ENCODE assay signal across 27 cellular contexts in the genomic region with DNA sequence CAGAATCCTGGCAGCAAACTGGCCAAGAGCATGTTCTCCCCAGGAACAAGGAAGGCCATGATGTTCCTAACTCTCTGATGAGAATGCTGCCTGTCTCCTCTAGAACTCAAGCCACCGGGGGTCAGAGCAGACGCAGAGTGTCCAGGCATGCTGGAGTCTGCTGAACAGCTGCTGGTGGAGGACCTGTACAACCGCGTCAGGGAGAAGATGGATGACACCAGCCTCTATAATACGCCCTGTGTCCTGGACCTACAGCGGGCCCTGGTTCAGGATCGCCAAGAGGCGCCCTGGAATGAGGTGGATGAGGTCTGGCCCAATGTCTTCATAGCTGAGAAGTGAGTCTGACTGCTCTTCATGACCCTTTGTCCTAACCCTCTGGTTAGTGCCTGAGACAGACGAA. TPM values are rescaled to one million over a fixed set of nuclear protein-coding genes. Genes with fewer than 3 reads are reported as not detected.
DNase-seq lines count a peak whose midpoint lies in the region; ATAC-seq, FAIRE-seq and TF ChIP-seq lines count a peak whose summit lies in the region.
"Had no signal": no experiment of that assay in that cellular context is flagged by ENCODE, and none has a peak within 500 bp of the region (broad histone marks: within the 10 kb centered on the region; RNA-seq: fewer than 3 reads in every experiment).

No MANE protein-coding gene starts in this region.

- CTCF ChIA-PET in H1 (lab: Charles Lee; ENCODE audit: partially characterized antibody), result interaction anchor here (0.7 to 1.7 kb wide), 5 partner anchors 10 to 292 kb away, joined by 3 to 5 read pairs (median 4); no protein-coding TSS in a partner anchor

- H3K4me2 ChIP-seq in H1 (ENCODE audit: insufficient read depth in 1 of 2, low read depth in 2 of 2, low read length in 2 of 2), result no peak overlapping the region
- no peak overlapping the region for H3K4me2 ChIP-seq in neuronal stem cell (ENCODE audit: insufficient read depth, low read length, poor library complexity, severe bottlenecking)
- H3K4me2 ChIP-seq: A549; BLaER1 treated with 17β-estradiol and CSF1 and Interleukin-3, amounts not matched to agents 10 nM and 100 nM; GM23338 had no signal

- H3K4me1 ChIP-seq in heart left ventricle (peaks cover 0 to 26% (median 5%) of the 10 kb centered on the region in 12 donors), right cardiac atrium (ENCODE audit: control insufficient read depth, insufficient read depth, low read length) (no peaks in the 10 kb centered on the region), H1 (replicated peaks in 1 of 4; ENCODE audit: control insufficient read depth in 3 of 4, insufficient read depth in 4 of 4, low read length in 3 of 4) (peaks cover 0 to 13% (median 3%) of the 10 kb centered on the region in 4 experiments; a peak in 5 of 7 replicates), neuronal stem cell (ENCODE audit: control insufficient read depth in 2 of 2, insufficient read depth in 1 of 2, low read depth in 1 of 2, low read length in 2 of 2) (peaks cover 0 to 14% of the 10 kb centered on the region in 2 donors), gastrocnemius medialis (peaks cover 11 to 31% of the 10 kb centered on the region in 2 donors)
- H3K4me1 ChIP-seq: A549, BE2C, HAP-1 had no signal

- H3K36me3 ChIP-seq in heart left ventricle (peaks cover 0 to 90% (median 31%) of the 10 kb centered on the region in 9 donors), H1 (ENCODE audit: control insufficient read depth in 2 of 4, insufficient read depth in 4 of 4, low read length in 3 of 4) (no peaks in the 10 kb centered on the region), neuronal stem cell (replicated peaks in 1 of 2; ENCODE audit: control insufficient read depth in 2 of 2, insufficient read depth in 2 of 2, low read length in 2 of 2) (no peaks in the 10 kb centered on the region), gastrocnemius medialis (peaks cover 0 to 47% of the 10 kb centered on the region in 2 donors)
- H3K36me3 ChIP-seq: BE2C; BLaER1 treated with 17β-estradiol and CSF1 and Interleukin-3, amounts not matched to agents 10 nM and 100 nM; HAP-1 had no signal

- no peak overlapping the region for H3K4me3 ChIP-seq in heart left ventricle
- H3K4me3 ChIP-seq in right cardiac atrium (ENCODE audit: low read length), result no peak overlapping the region
- no peak overlapping the region for H3K4me3 ChIP-seq in H1 (ENCODE audit: extremely low read depth in 1 of 4, insufficient read depth in 2 of 4, low read depth in 3 of 4, low read length in 4 of 4)
- H3K4me3 ChIP-seq in neuronal stem cell (ENCODE audit: low read length in 2 of 2), result no peak overlapping the region
- no peak overlapping the region for H3K4me3 ChIP-seq in gastrocnemius medialis
- H3K4me3 ChIP-seq: A549; BLaER1 treated with 17β-estradiol and CSF1 and Interleukin-3, amounts not matched to agents 10 nM and 100 nM; GM23338; HAP-1 had no signal

- POLR2A ChIA-PET in H1 (lab: Charles Lee; ENCODE audit: partially characterized antibody), result interaction anchor here (1.5 kb wide), 1 partner anchor 103 kb away, joined by 5 read pairs; the partner anchor contains the start of gene POU2F1

- H2BK15ac ChIP-seq in H1 (ENCODE audit: low read length) (no peak overlapping the region), neuronal stem cell (ENCODE audit: low read length) (no peak overlapping the region)

- no peak for FAIRE-seq in H1 (lab: Jason Lieb, UNC)
- FAIRE-seq: A549, GM12891, GM18507, H54 had no signal

- H3K9ac ChIP-seq in H1 (replicated peaks in 1 of 4; ENCODE audit: extremely low read depth in 1 of 4, low read depth in 3 of 4, low read length in 3 of 4) (no peak overlapping the region), neuronal stem cell (ENCODE audit: low read depth, low read length, poor library complexity) (no peak overlapping the region)
- H3K9ac ChIP-seq: BLaER1 treated with 17β-estradiol and CSF1 and Interleukin-3, amounts not matched to agents 10 nM and 100 nM had no signal

- DNase-seq in heart left ventricle (no peak), right cardiac atrium (no peak), H1 (ENCODE audit: low read depth in 1 of 2, low spot score in 2 of 2) (no peak), neuronal stem cell (ENCODE audit: low spot score) (no peak), gastrocnemius medialis (no peak), NCI-H1436 (lab: John Stamatoyannopoulos, UW) (no peak), NCI-H69 (lab: John Stamatoyannopoulos, UW) (no peak)
- DNase-seq: 8988T; ACHN; AML-193; BE2C; Calu3; CD4-positive, alpha-beta T cell; CD8-positive, alpha-beta memory T cell; DMS53; DMS79 treated with DMSO at 0.1 percent for 48 hours; GF-D8; HFFc6 had no signal

- TF ChIP-seq POLR2A in heart left ventricle (IDR thresholded peaks at IDR 0.05) (no peak), H1 (IDR thresholded peaks at IDR 0.05; ENCODE audit: control extremely low read depth in 1 of 2, low read depth in 2 of 2, low read length in 2 of 2) (no peak), gastrocnemius medialis (IDR thresholded peaks at IDR 0.05) (no peak)

- H2AK5ac ChIP-seq in H1 (ENCODE audit: low read depth, low read length), result no peak overlapping the region
- H2AK5ac ChIP-seq in neuronal stem cell (ENCODE audit: low read depth, low read length), result no peak overlapping the region

- no peak for TF ChIP-seq RAD21 in H1 (IDR thresholded peaks at IDR 0.05 in 1 of 2, conservative IDR thresholded peaks at IDR 0.05 in 1 of 2; ENCODE audit: low read depth in 2 of 2, low read length in 2 of 2)

- H3K14ac ChIP-seq in H1 (ENCODE audit: insufficient read length), result no peak overlapping the region
- H3K14ac ChIP-seq in neuronal stem cell (ENCODE audit: low read length), result peak overlapping the region; percentile 3

- H2BK120ac ChIP-seq in H1 (replicated peaks; ENCODE audit: low read depth, low read length), result no peak overlapping the region
- H2BK120ac ChIP-seq in neuronal stem cell (ENCODE audit: low read depth, low read length), result no peak overlapping the region

- H3K27me3 ChIP-seq in heart left ventricle (peaks cover 0 to 11% (median 0%) of the 10 kb centered on the region in 9 donors), right cardiac atrium (ENCODE audit: control insufficient read depth, insufficient read depth) (no peaks in the 10 kb centered on the region), H1 (replicated peaks in 1 of 4; ENCODE audit: control insufficient read depth in 3 of 4, extremely low read depth in 1 of 4, insufficient read depth in 3 of 4, low read length in 3 of 4) (no peaks in the 10 kb centered on the region; a peak in 2 of 7 replicates), neuronal stem cell (ENCODE audit: control insufficient read depth in 3 of 3, insufficient read depth in 3 of 3, low read depth in 1 of 3, low read length in 3 of 3) (peaks cover 0 to 3% (median 2%) of the 10 kb centered on the region in 3 experiments), gastrocnemius medialis (no peaks in the 10 kb centered on the region)
- H3K27me3 ChIP-seq: BE2C had no signal

- no peak overlapping the region for H4K8ac ChIP-seq in H1 (ENCODE audit: extremely low read depth, insufficient read depth, low read length)
- no peak overlapping the region for H4K8ac ChIP-seq in neuronal stem cell (ENCODE audit: low read depth, low read length)

- ATAC-seq in heart left ventricle (peak in 3 of 4 donors; percentile 10 to 36 (median 33)), right cardiac atrium (no peak), gastrocnemius medialis (peak; percentile 18 to 28)
- ATAC-seq: A549, GM23338 had no signal

- H4K5ac ChIP-seq in H1 (ENCODE audit: insufficient read length, low read depth, low read length), result no peak overlapping the region

- H3K27ac ChIP-seq in heart left ventricle (no peak overlapping the region), right cardiac atrium (ENCODE audit: low read length) (no peak overlapping the region), H1 (ENCODE audit: low read depth, low read length) (no peak overlapping the region), neuronal stem cell (replicated peaks; ENCODE audit: low read length) (no peak overlapping the region), gastrocnemius medialis (peak overlapping the region; percentile 58 to 83 (median 70))
- H3K27ac ChIP-seq: A549; BLaER1 treated with 17β-estradiol and CSF1 and Interleukin-3, amounts not matched to agents 10 nM and 100 nM had no signal

- H3K23ac ChIP-seq in H1 (ENCODE audit: insufficient read length), result no peak overlapping the region
- no peak overlapping the region for H3K23ac ChIP-seq in neuronal stem cell (ENCODE audit: low read depth, low read length, poor library complexity)

- H4K20me1 ChIP-seq in H1 (replicated peaks in 1 of 2; ENCODE audit: control insufficient read depth in 1 of 2, insufficient read depth in 2 of 2, low read length in 2 of 2), result no peaks in the 10 kb centered on the region
- H4K20me1 ChIP-seq: BLaER1 treated with 17β-estradiol and CSF1 and Interleukin-3, amounts not matched to agents 10 nM and 100 nM had no signal

- H2BK5ac ChIP-seq in H1 (ENCODE audit: low read depth, low read length) (no peak overlapping the region), neuronal stem cell (ENCODE audit: low read length) (no peak overlapping the region)

- in situ Hi-C loops in gastrocnemius medialis (cut with MboI; ENCODE audit: low sequenced_read_pairs in 4 of 4), result no loop called here

- 87 to 96% (median 90%) methylated on average over 6 to 9 of the region's 9 CpGs for WGBS in heart left ventricle, 4 donors
- WGBS in right cardiac atrium, result 95% methylated on average over 9 of the region's 9 CpGs
- WGBS in H1 (ENCODE audit: extremely low coverage in 1 of 2, insufficient coverage in 1 of 2, insufficient read length in 1 of 2, insufficient replicate concordance in 2 of 2, low coverage in 1 of 2, low lambda C conversion rate in 2 of 2, missing lambda C conversion rate in 1 of 2), 2 experiments, result 80% methylated on average over 9 of the region's 9 CpGs; no CpG with 5 or more reads in 1 of the 2 experiments
- WGBS in neuronal stem cell (ENCODE audit: extremely low coverage in 2 of 2, insufficient read length in 2 of 2, insufficient replicate concordance in 1 of 2), 2 donors, result no CpG with 5 or more reads among the region's 9 CpGs

- H3K79me2 ChIP-seq in H1 (ENCODE audit: control insufficient read depth in 1 of 2, insufficient read depth in 2 of 2, low read length in 2 of 2), result no peaks in the 10 kb centered on the region

- intact Hi-C loops in heart left ventricle (cut with DNase I) (no loop called here), right cardiac atrium (cut with DNase I) (no loop called here), gastrocnemius medialis (cut with DNase I; ENCODE audit: low total_unique reads) (loop anchor here (5.0 kb wide), 1 partner anchor 35 kb away; no protein-coding TSS in a partner anchor)

- H2AFZ ChIP-seq in H1 (ENCODE audit: low read length) (no peak overlapping the region), neuronal stem cell (ENCODE audit: low read length) (no peak overlapping the region)

- TF ChIP-seq CTCF in heart left ventricle (IDR thresholded peaks at IDR 0.05) (no peak), H1 (IDR thresholded peaks at IDR 0.05; ENCODE audit: control extremely low read depth in 1 of 3, insufficient read depth in 1 of 3, low read depth in 1 of 3, low read length in 3 of 3) (no peak), gastrocnemius medialis (IDR thresholded peaks at IDR 0.05 in 4 of 5, conservative IDR thresholded peaks at IDR 0.05 in 1 of 5) (no peak)

- H3K9me3 ChIP-seq in heart left ventricle, result no peaks in the 10 kb centered on the region
- H3K9me3 ChIP-seq in right cardiac atrium (ENCODE audit: control insufficient read depth, low read length), result no peaks in the 10 kb centered on the region
- no peaks in the 10 kb centered on the region for H3K9me3 ChIP-seq in H1 (ENCODE audit: insufficient read depth in 2 of 2, low read depth in 1 of 2, low read length in 1 of 2)
- no peaks in the 10 kb centered on the region for H3K9me3 ChIP-seq in neuronal stem cell (replicated peaks in 1 of 2; ENCODE audit: control insufficient read depth in 2 of 2, insufficient read depth in 1 of 2, low read depth in 1 of 2, low read length in 2 of 2)
- H3K9me3 ChIP-seq in gastrocnemius medialis, result no peaks in the 10 kb centered on the region
- H3K9me3 ChIP-seq: A549, BE2C, HAP-1 had no signal

- peak overlapping the region; percentile 11; the same call in 1 of the 2 replicates for H2BK12ac ChIP-seq in H1 (ENCODE audit: low read depth, low read length)
- no peak overlapping the region for H2BK12ac ChIP-seq in neuronal stem cell (ENCODE audit: low read length)

- H3K18ac ChIP-seq in H1 (ENCODE audit: extremely low read depth, low read length) (no peak overlapping the region), neuronal stem cell (ENCODE audit: low read length) (no peak overlapping the region)

- no peaks in the 10 kb centered on the region for H3K79me1 ChIP-seq in H1 (ENCODE audit: low read depth, low read length)
- H3K79me1 ChIP-seq in neuronal stem cell (ENCODE audit: low read depth, low read length), result no peaks in the 10 kb centered on the region

- H2BK20ac ChIP-seq in H1 (ENCODE audit: low read length), result no peak overlapping the region

- no peak for TF ChIP-seq EP300 in H1 (IDR thresholded peaks at IDR 0.05; ENCODE audit: borderline replicate concordance in 1 of 2, low read depth in 2 of 2, low read length in 2 of 2)

- H4K91ac ChIP-seq in H1 (replicated peaks; ENCODE audit: insufficient read length, low read length) (peak overlapping the region; percentile 29), neuronal stem cell (ENCODE audit: low read depth, low read length, poor library complexity) (no peak overlapping the region)

- H3K56ac ChIP-seq in H1 (replicated peaks; ENCODE audit: insufficient read length, low read depth, low read length), result no peak overlapping the region

- H3K23me2 ChIP-seq in H1 (ENCODE audit: low read depth, low read length), result peaks cover 7% of the 10 kb centered on the region

- H3K4ac ChIP-seq in H1 (replicated peaks; ENCODE audit: insufficient read length, low read depth, low read length), result no peak overlapping the region
- no peak overlapping the region for H3K4ac ChIP-seq in neuronal stem cell (ENCODE audit: low read length)

RNA-seq across cellular contexts. Expression of gene STYXL2, which starts 23.4 kb away (rescaled TPM):
- total RNA-seq in heart left ventricle, result 100 to 1,000 TPM; 108 to 329 (median 163) TPM
- polyA plus RNA-seq in heart left ventricle, result 10 to 100 TPM; 55.0 to 77.1 TPM
- 100 to 1,000 TPM in 3 of 4 donors, 10 to 100 TPM in 1; 94.1 to 144 (median 122) TPM for total RNA-seq in right cardiac atrium
- 69.5 TPM for polyA plus RNA-seq in right cardiac atrium
- 0.22 and 0.34 TPM in 2 replicates for total RNA-seq in H1 (2021; fragmentation: NEBNext Ultra II Directional; extraction: Animal tissue kit (Norgen Biotek cat#: 25700))
- polyA plus RNA-seq in H1 (2011; rRNA removed), result 0.09 and 0.14 TPM in 2 replicates
- polyA plus RNA-seq in H1 (2011; cell fraction: cytosol; rRNA removed), result 0.18 TPM
- 0.26 TPM for polyA plus RNA-seq in H1 (2011; cell fraction: nucleus; rRNA removed)
- polyA plus RNA-seq in H1 (2012, experiment 1 of 2), result 0.37 to 0.55 TPM (median 0.52 TPM) in 4 replicates
- 0.04 TPM for polyA plus RNA-seq in H1 (2012, experiment 2 of 2)
- polyA plus RNA-seq in H1 (2013, experiment 1 of 2), result 0.10 TPM
- polyA plus RNA-seq in H1 (2013, experiment 2 of 2), result 0.11 TPM
- 0.15 and 0.47 TPM in 2 replicates for polyA minus RNA-seq in H1 (2011; rRNA and poly(A)+ RNA removed)
- polyA minus RNA-seq in H1 (2011; cell fraction: cytosol; rRNA and poly(A)+ RNA removed), result 1.1 TPM
- 0.10 TPM for polyA minus RNA-seq in H1 (2011; cell fraction: nucleus; rRNA and poly(A)+ RNA removed)
- not detected for polyA plus RNA-seq in neuronal stem cell (2013, experiment 1 of 2)
- 0.01 TPM for polyA plus RNA-seq in neuronal stem cell (2013, experiment 2 of 2)
- 100 to 1,000 TPM in 1 of 4 donors, 10 to 100 TPM in 3; 63.7 to 159 (median 89.1) TPM for total RNA-seq in gastrocnemius medialis
- total RNA-seq: Calu3; CD4-positive, alpha-beta T cell; CD8-positive, alpha-beta memory T cell; Daoy; HFFc6 had no signal
- polyA plus RNA-seq: A549; CD14-positive monocyte; CD8-positive, alpha-beta memory T cell had no signal

RNA-seq across cellular contexts. Expression of gene GPA33, which starts 27.0 kb away (rescaled TPM):
- total RNA-seq in heart left ventricle (1 to 10 TPM in 5 of 9 donors, under 1 TPM in 3, not detected in 1; 0.50 to 3.6 (median 1.4) TPM), right cardiac atrium (under 1 TPM in 3 of 4 donors, not detected in 1; 0.11 to 0.31 (median 0.14) TPM), gastrocnemius medialis (1 to 10 TPM in 1 of 4 donors, not detected in 3; 1.9 TPM)
- polyA plus RNA-seq in heart left ventricle (under 1 TPM; 0.15 to 0.88 TPM), right cardiac atrium (0.36 TPM), H1 (2011; rRNA removed) (0.67 and 0.74 TPM in 2 replicates)
- total RNA-seq in H1 (2021; fragmentation: NEBNext Ultra II Directional; extraction: Animal tissue kit (Norgen Biotek cat#: 25700)), result 0.11 and 0.19 TPM in 2 replicates
- polyA plus RNA-seq in H1 (2011; cell fraction: cytosol; rRNA removed), result 0.61 TPM
- 1.5 TPM for polyA plus RNA-seq in H1 (2011; cell fraction: nucleus; rRNA removed)
- polyA plus RNA-seq in H1 (2012, experiment 1 of 2), result 0.29 to 0.38 TPM (median 0.34 TPM) in 4 replicates
- 0.35 TPM for polyA plus RNA-seq in H1 (2012, experiment 2 of 2)
- 0.22 TPM for polyA plus RNA-seq in H1 (2013, experiment 1 of 2)
- polyA plus RNA-seq in H1 (2013, experiment 2 of 2), result 0.28 TPM
- 0.28 and 0.85 TPM in 2 replicates for polyA minus RNA-seq in H1 (2011; rRNA and poly(A)+ RNA removed)
- 2.0 TPM for polyA minus RNA-seq in H1 (2011; cell fraction: cytosol; rRNA and poly(A)+ RNA removed)
- polyA minus RNA-seq in H1 (2011; cell fraction: nucleus; rRNA and poly(A)+ RNA removed), result 0.80 TPM
- polyA plus RNA-seq in neuronal stem cell (2013, experiment 1 of 2), result 1.4 TPM
- 1.4 TPM for polyA plus RNA-seq in neuronal stem cell (2013, experiment 2 of 2)
- total RNA-seq: Calu3, Daoy, HFFc6 had no signal
- polyA plus RNA-seq: A549 had no signal

Comparison
In these comparisons a context has a peak if more than half of its experiments do, and no peak if none do; other contexts are left out.
1. ATAC-seq: peak in heart left ventricle (3 of 4) and gastrocnemius medialis (2 of 2); none in right cardiac atrium (0 of 2).
2. H3K27ac ChIP-seq: peak in gastrocnemius medialis (4 of 4); none in heart left ventricle (0 of 12), right cardiac atrium (single experiment), H1 (single experiment) and neuronal stem cell (single experiment).
3. RNA of gene STYXL2, which starts 23.4 kb away (total RNA-seq): 108 to 329 TPM in heart left ventricle, 94.1 to 144 TPM in right cardiac atrium and 63.7 to 159 TPM in gastrocnemius medialis; 0.22 to 0.34 TPM in H1; every median in the first group is over 10 times any median in the second.